Comparison of ENCODE assay signal across 9 cellular contexts in genomic region chr7:36155811-36156361, GRCh38. TPM values are rescaled to one million over a fixed set of nuclear protein-coding genes. Genes with fewer than 3 reads are reported as not detected.
DNase-seq lines count a peak whose midpoint lies in the region; ATAC-seq and TF ChIP-seq lines count a peak whose summit lies in the region.
"Had no signal": no experiment of that assay in that cellular context is flagged by ENCODE, and none has a peak within 500 bp of the region (broad histone marks: within the 10 kb centered on the region; RNA-seq: fewer than 3 reads in every experiment).

No MANE protein-coding gene starts in this region.

- no TSS peak for BruUV-seq in MCF 10A (replicated peaks; lab: Mats Ljungman, UMichigan)

- H3K9ac ChIP-seq in mucosa of rectum (ENCODE audit: low read depth in 1 of 2, low read length in 2 of 2) = peak overlapping the region in 1 of 2 donors; percentile 23

- no peaks in the 10 kb centered on the region for H3K27me3 Mint-ChIP-seq in MCF 10A (ENCODE audit: insufficient read depth, unreplicated experiment)
- no peaks in the 10 kb centered on the region for H3K27me3 Mint-ChIP-seq in chondrocyte (ENCODE audit: low read depth)

- intact Hi-C loops in breast epithelium (cut with DNase I; ENCODE audit: low total_unique reads) (no loop called here), MCF 10A (cut with micrococcal nuclease) (loop anchor here (10.0 kb wide), 1 partner anchor 131 kb away; no protein-coding TSS in a partner anchor)

- CTCF ChIA-PET in MCF 10A (lab: Yijun Ruan, JAX) = interaction anchor here (0.7 kb wide), 1 partner anchor 170 kb away, joined by 3 read pairs; no protein-coding TSS in a partner anchor

- H3K36me3 Mint-ChIP-seq in MCF 10A (ENCODE audit: insufficient read depth, unreplicated experiment) = peaks cover 4% of the 10 kb centered on the region
- no peaks in the 10 kb centered on the region for H3K36me3 Mint-ChIP-seq in chondrocyte (ENCODE audit: low read depth)

- POLR2A ChIA-PET in MCF 10A (lab: Yijun Ruan, JAX) = no interaction called here

- no peak overlapping the region for H3K4me3 Mint-ChIP-seq in MCF 10A (ENCODE audit: unreplicated experiment)
- peak overlapping the region; percentile 36 for H3K4me3 Mint-ChIP-seq in chondrocyte (ENCODE audit: unreplicated experiment)

- TF ChIP-seq CTCF in breast epithelium (IDR thresholded peaks at IDR 0.05) = no peak
- no peak for TF ChIP-seq CTCF in MCF 10A (IDR thresholded peaks at IDR 0.05; ENCODE audit: unreplicated experiment)
- TF ChIP-seq CTCF in chondrocyte (IDR thresholded peaks at IDR 0.05) = no peak

- peaks cover 5 to 12% of the 10 kb centered on the region in 2 donors for H3K4me1 ChIP-seq in breast epithelium
- peaks cover 26 to 36% of the 10 kb centered on the region in 2 donors for H3K4me1 ChIP-seq in mucosa of rectum (ENCODE audit: control insufficient read depth in 2 of 2, insufficient read depth in 2 of 2, low read length in 2 of 2)

- H3K27me3 ChIP-seq in breast epithelium = no peaks in the 10 kb centered on the region
- H3K27me3 ChIP-seq in mucosa of rectum (ENCODE audit: control insufficient read depth in 2 of 2, insufficient read depth in 2 of 2, low read length in 2 of 2) = no peaks in the 10 kb centered on the region

- H3K4me3 ChIP-seq in breast epithelium (peak overlapping the region; percentile 65 to 87 (median 72)), mucosa of rectum (ENCODE audit: low read length in 2 of 2) (peak overlapping the region; percentile 54 to 81)

- no peaks in the 10 kb centered on the region for H3K9me3 ChIP-seq in breast epithelium
- no peaks in the 10 kb centered on the region for H3K9me3 ChIP-seq in mucosa of rectum (ENCODE audit: control insufficient read depth in 2 of 2, low read length in 2 of 2)

- ATAC-seq in HG02981 (IDR thresholded peaks at IDR 0.05; ENCODE audit: unreplicated experiment) = no peak

- H3K27ac Mint-ChIP-seq in MCF 10A (ENCODE audit: low read depth, unreplicated experiment) = no peak overlapping the region
- no peak overlapping the region for H3K27ac Mint-ChIP-seq in chondrocyte (ENCODE audit: unreplicated experiment)

- H3K4me1 Mint-ChIP-seq in MCF 10A (ENCODE audit: insufficient read depth, unreplicated experiment) (no peaks in the 10 kb centered on the region), chondrocyte (ENCODE audit: low read depth) (peaks cover 28% of the 10 kb centered on the region)

- TF ChIP-seq POLR2A in breast epithelium (IDR thresholded peaks at IDR 0.05) = no peak

- H3K36me3 ChIP-seq in breast epithelium (no peaks in the 10 kb centered on the region), mucosa of rectum (ENCODE audit: control insufficient read depth in 2 of 2, insufficient read depth in 2 of 2, low read length in 2 of 2) (peaks cover 0 to 2% of the 10 kb centered on the region in 2 donors)

- DNase-seq in breast epithelium (ENCODE audit: low spot score in 2 of 2) (peak in 1 of 2 donors; percentile 57), MCF 10A (ENCODE audit: unreplicated experiment) (no peak), chondrocyte (ENCODE audit: low spot score) (no peak), NCI-H748 treated with DMSO at 0.1 percent for 48 hours (lab: John Stamatoyannopoulos, UW) (no peak), SK-N-DZ (ENCODE audit: low spot score) (no peak)
- DNase-seq in activated naive CD4-positive, alpha-beta T cell (lab: John Stamatoyannopoulos, UW) = no peak

- H3K27ac ChIP-seq in breast epithelium = peak overlapping the region in 1 of 2 donors; percentile 10
- no peak overlapping the region for H3K27ac ChIP-seq in mucosa of rectum (ENCODE audit: low read depth in 2 of 2, low read length in 2 of 2)

- H3K9me3 Mint-ChIP-seq in MCF 10A (ENCODE audit: unreplicated experiment) = no peaks in the 10 kb centered on the region
- no peaks in the 10 kb centered on the region for H3K9me3 Mint-ChIP-seq in chondrocyte (ENCODE audit: low read depth)
- H3K9me3 Mint-ChIP-seq: IgD-negative memory B cell had no signal

RNA-seq across cellular contexts. Expression of gene EEPD1, which starts 2.8 kb away (rescaled TPM):
- 10 to 100 TPM in 2 of 3 donors, 1 to 10 TPM in 1; 6.4 to 32.5 (median 10.5) TPM for total RNA-seq in breast epithelium
- 0.37 and 0.70 TPM in 2 replicates for total RNA-seq in MCF 10A (2022)
- total RNA-seq in chondrocyte = 3.0 to 5.8 TPM (median 4.8 TPM) in 3 replicates
- polyA plus RNA-seq in SK-N-DZ (2014; cell fraction: cytosol; rRNA removed) = 3.6 and 4.0 TPM in 2 replicates
- polyA plus RNA-seq in SK-N-DZ (2014; cell fraction: nucleus; rRNA removed) = 5.8 and 9.8 TPM in 2 replicates
